29 cellular contexts compared by ENCODE assay signal in genomic region chr6:3627501-3627900, GRCh38.
DNase-seq lines count a peak whose midpoint lies in the region; ATAC-seq and TF ChIP-seq lines count a peak whose summit lies in the region.
"Had no signal": no experiment of that assay in that cellular context is flagged by ENCODE, and none has a peak within 500 bp of the region (broad histone marks: within the 10 kb centered on the region; RNA-seq: fewer than 3 reads in every experiment).

No MANE protein-coding gene starts in this region.

- no peak overlapping the region for H3K9ac ChIP-seq in BLaER1 treated with 17β-estradiol and CSF1 and Interleukin-3, amounts not matched to agents 10 nM and 100 nM
- H3K9ac ChIP-seq in Loucy (ENCODE audit: low read depth, low read length, poor library complexity, severe bottlenecking), result peak overlapping the region; percentile 63

- TF ChIP-seq CTCF in Loucy (conservative IDR thresholded peaks at IDR 0.05; ENCODE audit: low read length) (no peak), coronary artery (IDR thresholded peaks at IDR 0.05) (no peak)
- no peak for TF ChIP-seq CTCF in CD4-positive, alpha-beta T cell (IDR thresholded peaks at IDR 0.05)

- no peaks in the 10 kb centered on the region; a peak in 1 of 22 replicates for H4K20me1 ChIP-seq in BLaER1 treated with 17β-estradiol and CSF1 and Interleukin-3, amounts not matched to agents 10 nM and 100 nM
- no peaks in the 10 kb centered on the region for H4K20me1 ChIP-seq in Loucy (ENCODE audit: insufficient read depth, low read length, poor library complexity, severe bottlenecking)

- H3K27me3 ChIP-seq in BLaER1 treated with 17β-estradiol and CSF1 and Interleukin-3, amounts not matched to agents 10 nM and 100 nM, result peaks cover 0 to 9% (median 0%) of the 10 kb centered on the region in 11 experiments; a peak in 2 of 22 replicates
- no peaks in the 10 kb centered on the region for H3K27me3 ChIP-seq in Loucy (ENCODE audit: insufficient read depth, low read length, poor library complexity, severe bottlenecking)
- peaks cover 31% of the 10 kb centered on the region for H3K27me3 ChIP-seq in CD4-positive, alpha-beta T cell (ENCODE audit: control insufficient read depth, insufficient read depth, low read length)
- H3K27me3 ChIP-seq: brain microvascular endothelial cell had no signal

- H3K4me3 ChIP-seq in BLaER1 treated with 17β-estradiol and CSF1 and Interleukin-3, amounts not matched to agents 10 nM and 100 nM, result no peak overlapping the region
- H3K4me3 ChIP-seq in Loucy (ENCODE audit: low read length, poor library complexity, severe bottlenecking) (peak overlapping the region; percentile 52), coronary artery (no peak overlapping the region)
- H3K4me3 ChIP-seq: gastrocnemius medialis, PC-9, psoas muscle, transverse colon had no signal

- H3K36me3 ChIP-seq in BLaER1 treated with 17β-estradiol and CSF1 and Interleukin-3, amounts not matched to agents 10 nM and 100 nM, result no peaks in the 10 kb centered on the region
- H3K36me3 ChIP-seq in Loucy (ENCODE audit: insufficient read depth, low read length), result no peaks in the 10 kb centered on the region
- H3K36me3 ChIP-seq: BE2C, brain microvascular endothelial cell, gastrocnemius medialis, transverse colon had no signal

- CTCF ChIA-PET in CD4-positive, alpha-beta T cell (lab: Charles Lee), result no interaction called here

- ATAC-seq in HG03097 (IDR thresholded peaks at IDR 0.05; ENCODE audit: low FRiP score, unreplicated experiment) (no peak), left lobe of liver (no peak)
- no peak for ATAC-seq in CD4-positive, alpha-beta T cell (ENCODE audit: poor library complexity)
- ATAC-seq: gastrocnemius medialis, psoas muscle, Right ventricle myocardium inferior, sciatic nerve had no signal

- H3F3A ChIP-seq in Loucy (ENCODE audit: low read depth), result no peaks in the 10 kb centered on the region

- H3K4me2 ChIP-seq in BLaER1 treated with 17β-estradiol and CSF1 and Interleukin-3, amounts not matched to agents 10 nM and 100 nM, result peak overlapping the region in 8 of 11 experiments; percentile 54 to 80 (median 62); a peak in 13 of 22 replicates
- H3K4me2 ChIP-seq in Loucy (ENCODE audit: low read depth, low read length, poor library complexity, severe bottlenecking), result peak overlapping the region; percentile 71
- H3K4me2 ChIP-seq: PC-9 had no signal

- no peaks in the 10 kb centered on the region for H3K4me1 Mint-ChIP-seq in CD4-positive, alpha-beta T cell (ENCODE audit: low read depth)

- DNase-seq in NCI-H2196 treated with DMSO at 0.1 percent for 48 hours (lab: John Stamatoyannopoulos, UW; ENCODE audit: unreplicated experiment), result peak; percentile 56
- DNase-seq in coronary artery (ENCODE audit: low spot score), result peak; percentile 45
- no peak for DNase-seq in HT-29 (ENCODE audit: low spot score)
- no peak for DNase-seq in CD4-positive, alpha-beta T cell
- DNase-seq in left lobe of liver (ENCODE audit: low spot score), result no peak
- DNase-seq: ACHN; activated CD4-positive, alpha-beta T cell treated with anti-CD3 and anti-CD28 coated beads, Interleukin-2, amount 50 U/mL, for 4 hours; activated naive CD4-positive, alpha-beta T cell; BE2C; brain microvascular endothelial cell; Caco-2; DND-41; gastrocnemius medialis; GF-D8; HCEC 1CT; naive B cell; NCI-H510A; nucleus accumbens; PC-9; psoas muscle; stimulated activated CD4-positive, alpha-beta T cell treated with anti-CD3 and anti-CD28 coated beads, Interleukin-4, amount 100 ng/mL, for 1 hour; T-helper 2 cell; transverse colon had no signal

- H3K27me3 Mint-ChIP-seq in CD4-positive, alpha-beta T cell, result peaks cover 43% of the 10 kb centered on the region

- no peak overlapping the region for H3K4me3 Mint-ChIP-seq in CD4-positive, alpha-beta T cell
- H3K4me3 Mint-ChIP-seq: mesothelial cell of epicardium, naive B cell had no signal

- H3K9me3 ChIP-seq in BLaER1 treated with 17β-estradiol and CSF1 and Interleukin-3, amounts not matched to agents 10 nM and 100 nM (replicated peaks in 1 of 11), result no peaks in the 10 kb centered on the region
- H3K9me3 ChIP-seq in Loucy (ENCODE audit: insufficient read depth, low read depth, low read length), result no peaks in the 10 kb centered on the region
- H3K9me3 ChIP-seq in CD4-positive, alpha-beta T cell (ENCODE audit: control insufficient read depth, low read length), result no peaks in the 10 kb centered on the region
- H3K9me3 ChIP-seq: BE2C, Caco-2, gastrocnemius medialis, psoas muscle, transverse colon had no signal

- peaks cover 32 to 72% (median 58%) of the 10 kb centered on the region in 10 experiments for H3K4me1 ChIP-seq in BLaER1 treated with 17β-estradiol and CSF1 and Interleukin-3, amounts not matched to agents 10 nM and 100 nM
- peaks cover 32% of the 10 kb centered on the region for H3K4me1 ChIP-seq in Loucy (ENCODE audit: insufficient read depth, low read length, poor library complexity, severe bottlenecking)
- H3K4me1 ChIP-seq: BE2C, Caco-2, gastrocnemius medialis, psoas muscle, transverse colon had no signal

- POLR2A ChIA-PET in CD4-positive, alpha-beta T cell (lab: Charles Lee), result no interaction called here

- H3K9me3 Mint-ChIP-seq in CD4-positive, alpha-beta T cell, result no peaks in the 10 kb centered on the region
- H3K9me3 Mint-ChIP-seq: mesothelial cell of epicardium, naive B cell had no signal

- H3K79me2 ChIP-seq in Loucy (ENCODE audit: insufficient read depth, low read length), result no peaks in the 10 kb centered on the region

- H3K27ac Mint-ChIP-seq in CD4-positive, alpha-beta T cell, result no peak overlapping the region
- H3K27ac Mint-ChIP-seq: mesothelial cell of epicardium, naive B cell had no signal

- intact Hi-C loops in CD4-positive, alpha-beta T cell (cut with DNase I, micrococcal nuclease), result no loop called here

- H3K9me2 ChIP-seq in Loucy (replicated peaks; ENCODE audit: low read depth, low read length), result no peaks in the 10 kb centered on the region

- peak overlapping the region; percentile 28; the same call in 1 of the 2 replicates for H2AFZ ChIP-seq in Loucy (ENCODE audit: low read length)
- H2AFZ ChIP-seq: PC-9 had no signal

- H3K36me3 Mint-ChIP-seq in CD4-positive, alpha-beta T cell (ENCODE audit: low read depth), result no peaks in the 10 kb centered on the region
- H3K36me3 Mint-ChIP-seq: mesothelial cell of epicardium, naive B cell had no signal

- H3K27ac ChIP-seq in BLaER1 treated with 17β-estradiol and CSF1 and Interleukin-3, amounts not matched to agents 10 nM and 100 nM, result no peak overlapping the region
- H3K27ac ChIP-seq in coronary artery, result no peak overlapping the region
- H3K27ac ChIP-seq in CD4-positive, alpha-beta T cell (ENCODE audit: low read depth, low read length), result no peak overlapping the region
- H3K27ac ChIP-seq: brain microvascular endothelial cell, gastrocnemius medialis, PC-9, psoas muscle, transverse colon had no signal

Comparison
In these comparisons a context has a peak if more than half of its experiments do, and no peak if none do; other contexts are left out.
1. DNase-seq: peak in NCI-H2196 treated with DMSO at 0.1 percent for 48 hours (single experiment) and coronary artery (single experiment); none in HT-29 (single experiment), CD4-positive, alpha-beta T cell (0 of 10) and left lobe of liver (single experiment).